In the genomic region with DNA sequence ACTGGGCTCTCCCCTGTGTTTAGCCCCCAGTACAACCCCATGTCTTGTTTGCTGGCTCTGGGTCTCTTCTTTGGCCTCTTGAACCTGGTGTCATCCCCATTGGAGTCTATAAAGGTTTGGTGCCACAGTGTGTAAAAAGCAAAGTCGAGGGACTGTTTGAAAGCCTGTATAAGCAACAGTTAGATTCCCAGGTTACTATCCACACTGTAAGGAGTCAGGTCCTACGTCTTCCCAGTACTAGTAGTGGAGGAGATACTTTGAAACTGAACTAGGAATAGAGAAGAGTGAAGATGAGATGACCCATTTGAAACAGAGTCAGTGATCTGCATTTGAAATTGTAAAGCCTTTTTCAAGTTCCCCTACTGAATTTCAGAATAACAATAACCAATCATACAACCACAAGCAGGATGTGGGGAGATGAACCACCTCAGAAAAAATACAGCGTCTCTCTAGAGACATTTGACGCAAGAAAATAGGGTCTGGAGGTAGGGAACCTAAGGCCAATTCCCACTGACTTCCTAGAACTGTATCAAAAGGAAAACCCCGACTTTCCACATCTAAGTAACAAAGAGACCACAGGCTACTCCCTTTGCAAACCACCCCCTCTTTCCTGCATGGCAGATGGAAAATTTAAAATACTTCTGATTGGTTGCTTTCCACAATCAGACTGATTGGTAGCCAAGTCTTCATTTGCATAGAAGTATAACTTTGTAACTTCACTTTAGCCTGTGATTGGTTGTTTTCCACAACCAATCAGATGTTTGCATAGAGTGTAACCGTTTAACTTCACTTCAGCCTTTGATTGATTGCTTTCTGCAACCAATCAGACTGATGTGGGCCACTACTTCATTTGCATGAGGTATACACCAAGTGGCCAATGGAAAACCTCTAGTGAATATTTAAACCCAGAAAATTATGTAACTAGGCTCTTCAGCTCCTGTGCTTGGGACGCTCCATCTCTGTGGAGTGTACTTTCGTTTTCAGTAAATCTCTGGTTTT, we compare ENCODE assay signal across 9 cellular contexts. TPM values are rescaled to one million over a fixed set of nuclear protein-coding genes. Genes with fewer than 3 reads are reported as not detected.
DNase-seq lines count a peak whose midpoint lies in the region; ATAC-seq, FAIRE-seq and TF ChIP-seq lines count a peak whose summit lies in the region.
"Had no signal": no experiment of that assay in that cellular context is flagged by ENCODE, and none has a peak within 500 bp of the region (broad histone marks: within the 10 kb centered on the region; RNA-seq: fewer than 3 reads in every experiment).

No MANE protein-coding gene starts in this region.

- no peak for TF ChIP-seq POLR2A in H54 (IDR thresholded peaks at IDR 0.05; ENCODE audit: low read depth, low read length)

- H3K4me3 ChIP-seq in HUES48 (ENCODE audit: low read depth, low read length) = no peak overlapping the region

- no peak for FAIRE-seq in H54 (lab: Jason Lieb, UNC)

- ATAC-seq in left lobe of liver (peak; percentile 79), GM19324 (IDR thresholded peaks at IDR 0.05; ENCODE audit: low FRiP score, unreplicated experiment) (no peak)

- peaks cover 17% of the 10 kb centered on the region for H3K4me1 ChIP-seq in HUES48 (ENCODE audit: control insufficient read depth, insufficient read depth, low read length)

- H3K9me3 ChIP-seq in HUES48 (ENCODE audit: control insufficient read depth, insufficient read depth, low read length) = no peaks in the 10 kb centered on the region

- H3K27me3 ChIP-seq in HUES48 (ENCODE audit: control insufficient read depth, insufficient read depth, low read length) = no peaks in the 10 kb centered on the region

- peak; percentile 20 for DNase-seq in CD1c-positive myeloid dendritic cell (ENCODE audit: extremely low spot score)
- peak; percentile 3 for DNase-seq in activated T-cell treated with anti-CD3 and anti-CD28 coated beads for 4 hours
- DNase-seq in left lobe of liver (ENCODE audit: low spot score) = no peak
- no peak for DNase-seq in NCI-H2196 treated with DMSO at 0.1 percent for 48 hours (lab: John Stamatoyannopoulos, UW; ENCODE audit: unreplicated experiment)
- DNase-seq in H54 (ENCODE audit: insufficient read length, low spot score) = no peak
- no peak for DNase-seq in NCI-H146 (lab: John Stamatoyannopoulos, UW)
- DNase-seq: NCI-H526 treated with DMSO at 0.1 percent for 48 hours had no signal

- H3K9ac ChIP-seq in HUES48 (ENCODE audit: low read depth, low read length) = no peak overlapping the region

- H3K27ac ChIP-seq in HUES48 (ENCODE audit: low read depth, low read length) = peak overlapping the region; percentile 15

- H3K36me3 ChIP-seq in HUES48 (ENCODE audit: control insufficient read depth, insufficient read depth, low read length) = no peaks in the 10 kb centered on the region

RNA-seq across cellular contexts. Expression of a gene that starts 49.9 kb away (rescaled TPM):
- total RNA-seq in left lobe of liver = 15.3 TPM

Comparison
In these comparisons a context has a peak if more than half of its experiments do, and no peak if none do; other contexts are left out.
1. DNase-seq: peak in CD1c-positive myeloid dendritic cell (single experiment) and activated T-cell treated with anti-CD3 and anti-CD28 coated beads for 4 hours (single experiment); none in left lobe of liver (single experiment), NCI-H2196 treated with DMSO at 0.1 percent for 48 hours (single experiment), H54 (single experiment) and NCI-H146 (single experiment).